1 cellular context compared by ENCODE assay signal in genomic region chr16:21950782-21951521, GRCh38.
TF ChIP-seq lines count a peak whose summit lies in the region.

No MANE protein-coding gene starts in this region.

TF ChIP-seq in IMR-90, 13 proteins besides CTCF, POLR2A, EP300 and RAD21 (continued from another document):
- TF ChIP-seq USF2 (IDR thresholded peaks at IDR 0.05; ENCODE audit: low read depth, low read length): no peak
